In the genomic region with DNA sequence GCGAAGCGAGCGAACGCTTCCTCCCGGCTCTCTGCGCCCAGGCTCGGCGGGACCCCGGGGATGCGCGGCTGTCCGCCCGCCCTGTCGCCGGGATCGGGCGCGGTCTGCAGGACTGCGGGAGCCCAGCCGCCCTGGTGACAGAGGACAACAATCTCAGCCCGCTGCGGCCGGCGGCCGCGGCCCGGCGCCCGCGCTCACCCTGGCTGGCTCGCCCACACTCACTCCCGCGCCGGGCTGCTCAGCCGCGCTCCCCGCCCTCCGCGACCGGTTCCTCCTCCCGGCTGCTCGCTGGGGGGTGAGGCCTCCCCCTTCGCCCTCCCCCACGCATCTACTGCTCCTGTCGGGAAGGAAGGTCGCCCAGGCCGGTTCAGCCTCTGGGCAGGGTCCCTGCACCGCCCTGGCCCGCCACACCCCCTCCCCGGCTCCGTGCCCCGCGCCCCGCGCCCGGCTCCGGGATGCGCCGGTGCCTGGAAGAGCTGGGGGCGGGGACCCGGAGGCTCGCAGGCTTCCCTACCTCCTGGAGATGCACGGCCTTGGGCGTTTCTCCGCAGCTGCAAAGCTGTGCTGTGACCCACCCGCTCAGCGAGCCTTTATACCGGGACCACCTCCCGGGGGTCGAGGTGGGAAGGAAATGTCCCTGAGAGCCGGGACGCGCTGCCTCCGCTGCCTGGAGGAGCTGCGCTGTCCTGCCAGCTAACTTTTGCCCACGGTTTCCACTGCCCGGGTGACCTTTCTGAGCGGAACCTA, we compare ENCODE assay signal across 8 cellular contexts. TPM values are rescaled to one million over a fixed set of nuclear protein-coding genes. Genes with fewer than 3 reads are reported as not detected.
DNase-seq lines count a peak whose midpoint lies in the region; ATAC-seq and TF ChIP-seq lines count a peak whose summit lies in the region.

A gene with protein sequence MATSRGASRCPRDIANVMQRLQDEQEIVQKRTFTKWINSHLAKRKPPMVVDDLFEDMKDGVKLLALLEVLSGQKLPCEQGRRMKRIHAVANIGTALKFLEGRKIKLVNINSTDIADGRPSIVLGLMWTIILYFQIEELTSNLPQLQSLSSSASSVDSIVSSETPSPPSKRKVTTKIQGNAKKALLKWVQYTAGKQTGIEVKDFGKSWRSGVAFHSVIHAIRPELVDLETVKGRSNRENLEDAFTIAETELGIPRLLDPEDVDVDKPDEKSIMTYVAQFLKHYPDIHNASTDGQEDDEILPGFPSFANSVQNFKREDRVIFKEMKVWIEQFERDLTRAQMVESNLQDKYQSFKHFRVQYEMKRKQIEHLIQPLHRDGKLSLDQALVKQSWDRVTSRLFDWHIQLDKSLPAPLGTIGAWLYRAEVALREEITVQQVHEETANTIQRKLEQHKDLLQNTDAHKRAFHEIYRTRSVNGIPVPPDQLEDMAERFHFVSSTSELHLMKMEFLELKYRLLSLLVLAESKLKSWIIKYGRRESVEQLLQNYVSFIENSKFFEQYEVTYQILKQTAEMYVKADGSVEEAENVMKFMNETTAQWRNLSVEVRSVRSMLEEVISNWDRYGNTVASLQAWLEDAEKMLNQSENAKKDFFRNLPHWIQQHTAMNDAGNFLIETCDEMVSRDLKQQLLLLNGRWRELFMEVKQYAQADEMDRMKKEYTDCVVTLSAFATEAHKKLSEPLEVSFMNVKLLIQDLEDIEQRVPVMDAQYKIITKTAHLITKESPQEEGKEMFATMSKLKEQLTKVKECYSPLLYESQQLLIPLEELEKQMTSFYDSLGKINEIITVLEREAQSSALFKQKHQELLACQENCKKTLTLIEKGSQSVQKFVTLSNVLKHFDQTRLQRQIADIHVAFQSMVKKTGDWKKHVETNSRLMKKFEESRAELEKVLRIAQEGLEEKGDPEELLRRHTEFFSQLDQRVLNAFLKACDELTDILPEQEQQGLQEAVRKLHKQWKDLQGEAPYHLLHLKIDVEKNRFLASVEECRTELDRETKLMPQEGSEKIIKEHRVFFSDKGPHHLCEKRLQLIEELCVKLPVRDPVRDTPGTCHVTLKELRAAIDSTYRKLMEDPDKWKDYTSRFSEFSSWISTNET (N-terminal part only) (minus strand): TSS at position 688 of the 747 bp plus-strand sequence. CDS start 9,031 bp downstream, outside the sequence.

- H3F3A ChIP-seq in GM23338 (replicated peaks; ENCODE audit: low read depth), result no peaks in the 10 kb centered on the region

- TF ChIP-seq POLR2A in thyroid gland (IDR thresholded peaks at IDR 0.05), result no peak

- H4K20me1 ChIP-seq in GM23338 (replicated peaks; ENCODE audit: insufficient read depth), result no peaks in the 10 kb centered on the region

- H3K27ac ChIP-seq in GM23338 (ENCODE audit: low read depth) (no peak within 1 kb of the TSS), mesenchymal stem cell (ENCODE audit: low read length, poor library complexity, severe bottlenecking) (no peak within 1 kb of the TSS), thyroid gland (peak within 1 kb of the TSS in 2 of 3 donors; percentile 12 to 51)

- no peak within 1 kb of the TSS for H2BK12ac ChIP-seq in mesenchymal stem cell (ENCODE audit: low read length in 2 of 2)

- H3K27me3 ChIP-seq in GM23338 (ENCODE audit: insufficient read depth), result peaks cover 48% of the 10 kb centered on the region
- H3K27me3 ChIP-seq in endocrine pancreas (ENCODE audit: control insufficient read depth, insufficient read depth, low read length), result peaks cover 2% of the 10 kb centered on the region
- peaks cover 7 to 34% of the 10 kb centered on the region in 2 experiments for H3K27me3 ChIP-seq in mesenchymal stem cell (ENCODE audit: control insufficient read depth in 1 of 2, insufficient read depth in 1 of 2, low read length in 2 of 2)
- no peaks in the 10 kb centered on the region for H3K27me3 ChIP-seq in thyroid gland

- CTCF ChIA-PET in T-cell (lab: Charles Lee), result no interaction called here

- H3K36me3 ChIP-seq in GM23338 (ENCODE audit: insufficient read depth), result no peaks in the 10 kb centered on the region
- no peaks in the 10 kb centered on the region for H3K36me3 ChIP-seq in endocrine pancreas (ENCODE audit: control insufficient read depth, insufficient read depth, low read length)
- H3K36me3 ChIP-seq in mesenchymal stem cell (ENCODE audit: control insufficient read depth in 1 of 2, insufficient read depth in 2 of 2, low read depth in 1 of 2, low read length in 2 of 2), result no peaks in the 10 kb centered on the region
- no peaks in the 10 kb centered on the region for H3K36me3 ChIP-seq in thyroid gland

- H4K8ac ChIP-seq in mesenchymal stem cell (ENCODE audit: low read length), result no peak within 1 kb of the TSS

- peaks cover 9% of the 10 kb centered on the region; the same call in 2 of the 3 replicates for H3K4me1 Mint-ChIP-seq in GM23338
- peaks cover 16 to 27% (median 24%) of the 10 kb centered on the region in 3 donors for H3K4me1 Mint-ChIP-seq in T-cell

- intact Hi-C loops in thyroid gland (cut with DNase I), result no loop called here

- POLR2A ChIA-PET in T-cell (lab: Charles Lee), result no interaction called here

- no peak within 1 kb of the TSS for H4K91ac ChIP-seq in mesenchymal stem cell (ENCODE audit: low read length)

- H3K4me1 ChIP-seq in GM23338 (ENCODE audit: insufficient read depth), result peaks cover 4% of the 10 kb centered on the region
- no peaks in the 10 kb centered on the region for H3K4me1 ChIP-seq in endocrine pancreas (ENCODE audit: control insufficient read depth, insufficient read depth, low read length)
- peaks cover 15% of the 10 kb centered on the region for H3K4me1 ChIP-seq in mesenchymal stem cell (ENCODE audit: control insufficient read depth, insufficient read depth, low read depth, low read length)
- peaks cover 0 to 3% of the 10 kb centered on the region in 2 donors for H3K4me1 ChIP-seq in thyroid gland

- H3K36me3 Mint-ChIP-seq in GM23338 (ENCODE audit: low read depth) (no peaks in the 10 kb centered on the region; the same call in 2 of the 3 replicates), T-cell (no peaks in the 10 kb centered on the region)

- no peak within 1 kb of the TSS for H2BK120ac ChIP-seq in mesenchymal stem cell (ENCODE audit: low read depth, low read length)

- no peaks in the 10 kb centered on the region for H3K79me2 ChIP-seq in GM23338 (replicated peaks; ENCODE audit: insufficient read depth)

- H2BK15ac ChIP-seq in mesenchymal stem cell (ENCODE audit: low read depth, poor library complexity, severe bottlenecking), result no peak within 1 kb of the TSS

- H3K27ac Mint-ChIP-seq in GM23338 (no peak within 1 kb of the TSS), T-cell (peak within 1 kb of the TSS; percentile 71)

- under 1% methylated on average over 71 of the region's 78 CpGs for WGBS in mesenchymal stem cell
- WGBS in thyroid gland, 2 donors, result 2 to 3% methylated on average over 34 to 40 of the region's 78 CpGs

- no peak within 1 kb of the TSS for H3K18ac ChIP-seq in mesenchymal stem cell (ENCODE audit: low read depth in 1 of 2, low read length in 2 of 2)

- H3K79me1 ChIP-seq in mesenchymal stem cell (replicated peaks; ENCODE audit: low read length, poor library complexity, severe bottlenecking), result no peaks in the 10 kb centered on the region

- H3K4me3 ChIP-seq in GM23338, result peak within 1 kb of the TSS; percentile 79
- peak within 1 kb of the TSS; percentile 39 for H3K4me3 ChIP-seq in endocrine pancreas (ENCODE audit: control insufficient read depth, insufficient read depth, low read length)
- peak within 1 kb of the TSS; percentile 63 to 96 for H3K4me3 ChIP-seq in mesenchymal stem cell (ENCODE audit: insufficient read depth in 1 of 2, low read depth in 1 of 2, low read length in 2 of 2)
- H3K4me3 ChIP-seq in thyroid gland (replicated peaks in 1 of 3), result peak within 1 kb of the TSS in 2 of 3 donors; percentile 38 to 48

- no peak within 1 kb of the TSS for H2AK5ac ChIP-seq in mesenchymal stem cell (ENCODE audit: low read length, severe bottlenecking)

- H3K9me2 ChIP-seq in GM23338 (ENCODE audit: insufficient read depth), result no peaks in the 10 kb centered on the region

- H2AFZ ChIP-seq in GM23338 (peak within 1 kb of the TSS; percentile 98), mesenchymal stem cell (ENCODE audit: low read depth, low read length) (peak within 1 kb of the TSS; percentile 44)

- TF ChIP-seq CTCF in GM23338 (conservative IDR thresholded peaks at IDR 0.05; ENCODE audit: low read depth in 2 of 2) (no peak), thyroid gland (IDR thresholded peaks at IDR 0.05) (no peak)

- H3K9me3 Mint-ChIP-seq in GM23338 (no peaks in the 10 kb centered on the region; the same call in 2 of the 3 replicates), T-cell (no peaks in the 10 kb centered on the region)

- H3K9ac ChIP-seq in endocrine pancreas (ENCODE audit: control insufficient read depth, insufficient read depth, low read length) (no peak within 1 kb of the TSS), mesenchymal stem cell (ENCODE audit: low read length) (peak within 1 kb of the TSS; percentile 80)

- H3K23ac ChIP-seq in mesenchymal stem cell (ENCODE audit: low read length in 2 of 2), result no peak within 1 kb of the TSS

- peak within 1 kb of the TSS; percentile 89 for H3K4me3 Mint-ChIP-seq in GM23338
- H3K4me3 Mint-ChIP-seq in T-cell, result peak within 1 kb of the TSS; percentile 71 to 85 (median 71)

- H3K14ac ChIP-seq in mesenchymal stem cell (ENCODE audit: low read length in 2 of 2), result no peak within 1 kb of the TSS

- H3K27me3 Mint-ChIP-seq in GM23338 (ENCODE audit: insufficient read depth, low read depth, poor library complexity), result peaks cover 35% of the 10 kb centered on the region
- H3K27me3 Mint-ChIP-seq in T-cell, result peaks cover 24 to 34% of the 10 kb centered on the region in 2 donors

- no peak within 1 kb of the TSS for H2BK5ac ChIP-seq in mesenchymal stem cell (ENCODE audit: low read depth, low read length, poor library complexity, severe bottlenecking)

- H3K4ac ChIP-seq in mesenchymal stem cell (ENCODE audit: low read depth in 1 of 2, low read length in 2 of 2), result no peak within 1 kb of the TSS

- peak within 1 kb of the TSS; percentile 96 for H3K4me2 ChIP-seq in GM23338
- peak within 1 kb of the TSS; percentile 97 for H3K4me2 ChIP-seq in mesenchymal stem cell (ENCODE audit: low read length, poor library complexity, severe bottlenecking)

- ATAC-seq in GM23338 (peak; percentile 83), T-cell (replicated peaks in 1 of 4) (peak in 2 of 4 experiments; percentile 41 to 43)

- peak; percentile 2 for DNase-seq in COLO668 (lab: John Stamatoyannopoulos, UW; ENCODE audit: unreplicated experiment)
- peak; percentile 74 for DNase-seq in GM23338 (ENCODE audit: low spot score)
- peak in 3 of 34 experiments; percentile 4 to 14 (median 6) for DNase-seq in T-cell
- peak; percentile 6 for DNase-seq in mesenchymal stem cell
- DNase-seq in thyroid gland, result peak; percentile 26 to 27
- DNase-seq in NCI-H1092 treated with DMSO at 0.1 percent for 48 hours (lab: John Stamatoyannopoulos, UW), result no peak
- DNase-seq in COR-L47 (lab: John Stamatoyannopoulos, UW), result no peak

- H3K9me3 ChIP-seq in endocrine pancreas (ENCODE audit: control insufficient read depth, low read length) (no peaks in the 10 kb centered on the region), mesenchymal stem cell (ENCODE audit: control insufficient read depth, low read length) (no peaks in the 10 kb centered on the region), thyroid gland (no peaks in the 10 kb centered on the region)

RNA-seq across cellular contexts. Expression of the gene that starts here (rescaled TPM):
- total RNA-seq in GM23338 (2014; rRNA removed; shearing (Covaris generic)), result 9.7 and 13.6 TPM in 2 replicates
- polyA plus RNA-seq in GM23338 (2016; fragmentation: Nextera tagmentation; extraction: Ambion mirVana), result 2.1 and 3.9 TPM in 2 replicates
- total RNA-seq in T-cell, result 100 to 1,000 TPM; 174 to 235 (median 192) TPM
- 15.3 TPM for polyA plus RNA-seq in mesenchymal stem cell (2013, experiment 1 of 2)
- polyA plus RNA-seq in mesenchymal stem cell (2013, experiment 2 of 2), result 16.7 TPM
- 100 to 1,000 TPM; 411 to 622 (median 490) TPM for total RNA-seq in thyroid gland

Comparison
In these comparisons a context has a peak if more than half of its experiments do, and no peak if none do; other contexts are left out.
1. RNA of the gene that starts here (total RNA-seq): 411 to 622 TPM in thyroid gland and 174 to 235 TPM in T-cell; 9.7 to 13.6 TPM in GM23338; every median in the first group is over 10 times any median in the second.
2. DNase-seq: peak in COLO668 (single experiment), GM23338 (single experiment), mesenchymal stem cell (single experiment) and thyroid gland (2 of 2); none in NCI-H1092 treated with DMSO at 0.1 percent for 48 hours (single experiment) and COR-L47 (single experiment).
3. H3K27ac ChIP-seq: peak in thyroid gland (2 of 3); none in GM23338 (single experiment) and mesenchymal stem cell (single experiment).
4. Peak in every context shown above with its lines, with median percentiles within 50 percentile points of each other: H3K4me3 ChIP-seq.